ENCODE assay signal across 1 cellular context in genomic region chr19:53768401-53768800, GRCh38.
TF ChIP-seq lines count a peak whose summit lies in the region.

No MANE protein-coding gene starts in this region.

TF ChIP-seq in K562, 482 proteins besides CTCF, POLR2A, EP300 and RAD21:
- no peak for TF ChIP-seq SIX5 (IDR thresholded peaks at IDR 0.05; ENCODE audit: borderline replicate concordance in 1 of 2, insufficient read depth in 1 of 2, low read depth in 1 of 2, low read length in 2 of 2)
- TF ChIP-seq SETDB1 (IDR thresholded peaks at IDR 0.05; ENCODE audit: low read length) = no peak
- TF ChIP-seq TEAD4 (IDR thresholded peaks at IDR 0.05; ENCODE audit: low read length) = no peak
- TF ChIP-seq TEAD4 (CRISPR knock-in tag; IDR thresholded peaks at IDR 0.05; ENCODE audit: borderline replicate concordance) = no peak
- no peak for TF ChIP-seq MTA1 (IDR thresholded peaks at IDR 0.05; ENCODE audit: borderline replicate concordance)
TF ChIP-seq in K562: peak in this region for 0.
